Comparison of ENCODE assay signal across 10 cellular contexts in the genomic region with DNA sequence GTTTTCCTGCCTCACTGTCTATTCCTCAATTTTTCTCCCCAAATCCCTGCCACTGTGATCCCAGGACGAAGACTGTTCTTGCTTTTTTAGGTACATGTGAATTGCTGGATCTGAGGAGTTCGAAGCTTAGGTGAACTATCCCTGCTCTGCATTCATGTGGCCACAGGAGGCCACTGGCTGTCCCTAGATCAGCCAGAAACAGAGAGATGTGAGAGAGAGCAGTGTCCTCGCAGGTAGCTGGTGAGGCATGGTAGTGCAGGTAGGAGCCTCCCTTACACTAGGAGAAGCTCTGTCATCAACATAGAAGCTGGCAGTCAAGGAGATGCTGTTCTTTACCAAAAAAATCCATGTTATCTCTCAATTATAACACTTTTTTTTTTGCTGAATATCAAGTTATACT.
DNase-seq lines count a peak whose midpoint lies in the region; ATAC-seq and TF ChIP-seq lines count a peak whose summit lies in the region.
"Had no signal": no experiment of that assay in that cellular context is flagged by ENCODE, and none has a peak within 500 bp of the region (broad histone marks: within the 10 kb centered on the region; RNA-seq: fewer than 3 reads in every experiment).

No MANE protein-coding gene starts in this region.

- WGBS in SK-N-SH (ENCODE audit: low lambda C conversion rate): 93% methylated on average over 3 of the region's 3 CpGs
- no CpG with 5 or more reads among the region's 3 CpGs for WGBS in iPS DF 6.9 (ENCODE audit: insufficient coverage, insufficient read length)

- RAD21 ChIA-PET in HCT116 (lab: Charles Lee; ENCODE audit: low non-redundant PET in 1 of 2, low total read pairs in 2 of 2, uncharacterized antibody in 2 of 2, unreplicated experiment in 2 of 2): no interaction called here

- TF ChIP-seq POLR2A in HCT116 (IDR thresholded peaks at IDR 0.05; ENCODE audit: borderline replicate concordance, extremely low read depth, insufficient read depth, insufficient read length): no peak

- H3K36me3 ChIP-seq in HCT116 (ENCODE audit: control insufficient read depth in 1 of 2, insufficient read depth in 2 of 2, low read length in 2 of 2): peaks cover 12 to 30% of the 10 kb centered on the region in 2 experiments; a peak in 3 of 4 replicates
- H3K36me3 ChIP-seq in SK-N-SH (replicated peaks in 1 of 2; ENCODE audit: control insufficient read depth in 1 of 2, insufficient read depth in 2 of 2, low read length in 1 of 2): peaks cover 76 to 91% of the 10 kb centered on the region in 2 experiments
- no peaks in the 10 kb centered on the region; the same call in 1 of the 2 replicates for H3K36me3 ChIP-seq in iPS DF 6.9 (ENCODE audit: control insufficient read depth, insufficient read depth, low read length)

- H3K27me3 ChIP-seq in HCT116 (ENCODE audit: insufficient read depth, low read length) (no peaks in the 10 kb centered on the region), SK-N-SH (ENCODE audit: insufficient read depth) (no peaks in the 10 kb centered on the region), iPS DF 6.9 (ENCODE audit: control insufficient read depth, insufficient read depth, low read length) (no peaks in the 10 kb centered on the region)

- TF ChIP-seq EP300 in SK-N-SH (IDR thresholded peaks at IDR 0.05; ENCODE audit: borderline replicate concordance in 1 of 2, low read depth in 1 of 2, low read length in 1 of 2): no peak

- no peak overlapping the region for H3K4me2 ChIP-seq in HCT116 (ENCODE audit: low read length)
- H3K4me2 ChIP-seq in SK-N-SH: no peak overlapping the region

- no TSS peak for BruUV-seq in HCT116 (replicated peaks; lab: Mats Ljungman, UMichigan)

- no peaks in the 10 kb centered on the region for H3K79me2 ChIP-seq in HCT116 (ENCODE audit: insufficient read depth, low read length)
- H3K79me2 ChIP-seq in SK-N-SH (ENCODE audit: insufficient read depth): no peaks in the 10 kb centered on the region

- H4K20me1 ChIP-seq in HCT116 (ENCODE audit: insufficient read depth): no peaks in the 10 kb centered on the region
- no peaks in the 10 kb centered on the region for H4K20me1 ChIP-seq in SK-N-SH (ENCODE audit: insufficient read depth)

- H2AFZ ChIP-seq in HCT116 (ENCODE audit: low read depth, low read length, poor library complexity, severe bottlenecking): no peak overlapping the region
- no peak overlapping the region for H2AFZ ChIP-seq in SK-N-SH (ENCODE audit: low read depth)

- H3K4me1 ChIP-seq in HCT116 (ENCODE audit: control insufficient read depth in 1 of 2, insufficient read depth in 2 of 2, low read length in 2 of 2) (no peaks in the 10 kb centered on the region), SK-N-SH (ENCODE audit: control insufficient read depth in 1 of 2, insufficient read depth in 2 of 2, low read depth in 1 of 2, low read length in 1 of 2) (peaks cover 0 to 3% of the 10 kb centered on the region in 2 experiments; a peak in 1 of 4 replicates), iPS DF 6.9 (ENCODE audit: control insufficient read depth, insufficient read depth, low read length) (no peaks in the 10 kb centered on the region)

- H3K9me3 ChIP-seq in HCT116 (ENCODE audit: control insufficient read depth in 1 of 2, insufficient read depth in 1 of 2, low read depth in 1 of 2, low read length in 2 of 2) (no peaks in the 10 kb centered on the region), SK-N-SH (no peaks in the 10 kb centered on the region), iPS DF 6.9 (ENCODE audit: control insufficient read depth, insufficient read depth, low read length) (no peaks in the 10 kb centered on the region)

- peak; percentile 38 to 58 (median 41); a peak in 5 of 6 replicates for TF ChIP-seq CTCF in HCT116 (IDR thresholded peaks at IDR 0.05 in 2 of 3, conservative IDR thresholded peaks at IDR 0.05 in 1 of 3; ENCODE audit: borderline replicate concordance in 1 of 3, insufficient read depth in 1 of 3, low read depth in 2 of 3, low read length in 2 of 3)
- TF ChIP-seq CTCF in SK-N-SH (IDR thresholded peaks at IDR 0.05): peak; percentile 10; the same call in 1 of the 2 replicates

- intact Hi-C loops in HCT116 (cut with micrococcal nuclease): loop anchor here (5.0 to 10.0 kb wide), 4 partner anchors 69 to 1571 kb away; no protein-coding TSS in a partner anchor

- CTCF ChIA-PET in HCT116 (lab: Charles Lee) (interaction anchor here (0.8 to 3.0 kb wide), 11 partner anchors 9 to 1442 kb away, joined by 3 to 42 read pairs (median 5); no protein-coding TSS in a partner anchor), SK-N-SH (lab: Yijun Ruan, JAX) (interaction anchor here (0.6 to 12.0 kb wide), 8 partner anchors 8 to 1660 kb away, joined by 3 to 151 read pairs (median 4); no protein-coding TSS in a partner anchor)

- peaks cover 24% of the 10 kb centered on the region for H3F3A ChIP-seq in SK-N-SH (replicated peaks; ENCODE audit: insufficient read depth)

- ATAC-seq in HCT116: peak; percentile 95
- ATAC-seq in HG02588 (IDR thresholded peaks at IDR 0.05; ENCODE audit: unreplicated experiment): no peak
- no peak for ATAC-seq in HG03457 (IDR thresholded peaks at IDR 0.05; ENCODE audit: unreplicated experiment)

- H3K9me2 ChIP-seq in HCT116 (ENCODE audit: insufficient read depth) (no peaks in the 10 kb centered on the region), SK-N-SH (no peaks in the 10 kb centered on the region)

- H3K9ac ChIP-seq in HCT116 (ENCODE audit: low read length): no peak overlapping the region
- no peak overlapping the region for H3K9ac ChIP-seq in SK-N-SH

- H3K4me3 ChIP-seq in HCT116 (replicated peaks in 1 of 2; ENCODE audit: low read depth in 1 of 2, low read length in 2 of 2) (no peak overlapping the region), SK-N-SH (ENCODE audit: low read depth in 2 of 2, low read length in 1 of 2) (no peak overlapping the region), iPS DF 6.9 (ENCODE audit: low read length) (no peak overlapping the region)
- H3K4me3 ChIP-seq: SK-N-MC had no signal

- TF ChIP-seq RAD21 in HCT116 (IDR thresholded peaks at IDR 0.05; ENCODE audit: low read depth) (peak; percentile 45), SK-N-SH (IDR thresholded peaks at IDR 0.05; ENCODE audit: low read length) (no peak)

- POLR2A ChIA-PET in HCT116 (lab: Charles Lee): no interaction called here
- POLR2A ChIA-PET in SK-N-SH (lab: Yijun Ruan, JAX): no interaction called here

- DNase-seq in ELF-1 (ENCODE audit: low read depth, low spot score): peak; percentile 70
- DNase-seq in HCT116 (ENCODE audit: low read depth, low spot score): peak; percentile 35
- DNase-seq in SK-N-SH: no peak
- DNase-seq in iPS DF 6.9 (ENCODE audit: low read depth, low spot score): peak; percentile 33
- no peak for DNase-seq in foreskin melanocyte
- no peak for DNase-seq in activated CD4-positive, alpha-beta T cell treated with anti-CD3 and anti-CD28 coated beads, Interleukin-2, amount 50 U/mL, for 4 hours

- no peak overlapping the region for H3K27ac ChIP-seq in HCT116 (ENCODE audit: low read depth, low read length)
- no peak overlapping the region for H3K27ac ChIP-seq in SK-N-SH (ENCODE audit: low read depth in 2 of 2, low read length in 1 of 2)
- no peak overlapping the region for H3K27ac ChIP-seq in iPS DF 6.9 (ENCODE audit: low read length)
- H3K27ac ChIP-seq: HL-60, SK-N-MC had no signal

TF ChIP-seq in HCT116, 20 proteins besides CTCF, POLR2A, EP300 and RAD21 (continues in another document):
- TF ChIP-seq, protein P1, sequence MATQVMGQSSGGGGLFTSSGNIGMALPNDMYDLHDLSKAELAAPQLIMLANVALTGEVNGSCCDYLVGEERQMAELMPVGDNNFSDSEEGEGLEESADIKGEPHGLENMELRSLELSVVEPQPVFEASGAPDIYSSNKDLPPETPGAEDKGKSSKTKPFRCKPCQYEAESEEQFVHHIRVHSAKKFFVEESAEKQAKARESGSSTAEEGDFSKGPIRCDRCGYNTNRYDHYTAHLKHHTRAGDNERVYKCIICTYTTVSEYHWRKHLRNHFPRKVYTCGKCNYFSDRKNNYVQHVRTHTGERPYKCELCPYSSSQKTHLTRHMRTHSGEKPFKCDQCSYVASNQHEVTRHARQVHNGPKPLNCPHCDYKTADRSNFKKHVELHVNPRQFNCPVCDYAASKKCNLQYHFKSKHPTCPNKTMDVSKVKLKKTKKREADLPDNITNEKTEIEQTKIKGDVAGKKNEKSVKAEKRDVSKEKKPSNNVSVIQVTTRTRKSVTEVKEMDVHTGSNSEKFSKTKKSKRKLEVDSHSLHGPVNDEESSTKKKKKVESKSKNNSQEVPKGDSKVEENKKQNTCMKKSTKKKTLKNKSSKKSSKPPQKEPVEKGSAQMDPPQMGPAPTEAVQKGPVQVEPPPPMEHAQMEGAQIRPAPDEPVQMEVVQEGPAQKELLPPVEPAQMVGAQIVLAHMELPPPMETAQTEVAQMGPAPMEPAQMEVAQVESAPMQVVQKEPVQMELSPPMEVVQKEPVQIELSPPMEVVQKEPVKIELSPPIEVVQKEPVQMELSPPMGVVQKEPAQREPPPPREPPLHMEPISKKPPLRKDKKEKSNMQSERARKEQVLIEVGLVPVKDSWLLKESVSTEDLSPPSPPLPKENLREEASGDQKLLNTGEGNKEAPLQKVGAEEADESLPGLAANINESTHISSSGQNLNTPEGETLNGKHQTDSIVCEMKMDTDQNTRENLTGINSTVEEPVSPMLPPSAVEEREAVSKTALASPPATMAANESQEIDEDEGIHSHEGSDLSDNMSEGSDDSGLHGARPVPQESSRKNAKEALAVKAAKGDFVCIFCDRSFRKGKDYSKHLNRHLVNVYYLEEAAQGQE (IDR thresholded peaks at IDR 0.05; ENCODE audit: low read depth): no peak

TF ChIP-seq in SK-N-SH, 30 proteins besides CTCF, POLR2A, EP300 and RAD21 (continues in another document):
- TF ChIP-seq, protein P2, sequence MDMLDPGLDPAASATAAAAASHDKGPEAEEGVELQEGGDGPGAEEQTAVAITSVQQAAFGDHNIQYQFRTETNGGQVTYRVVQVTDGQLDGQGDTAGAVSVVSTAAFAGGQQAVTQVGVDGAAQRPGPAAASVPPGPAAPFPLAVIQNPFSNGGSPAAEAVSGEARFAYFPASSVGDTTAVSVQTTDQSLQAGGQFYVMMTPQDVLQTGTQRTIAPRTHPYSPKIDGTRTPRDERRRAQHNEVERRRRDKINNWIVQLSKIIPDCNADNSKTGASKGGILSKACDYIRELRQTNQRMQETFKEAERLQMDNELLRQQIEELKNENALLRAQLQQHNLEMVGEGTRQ (IDR thresholded peaks at IDR 0.05; ENCODE audit: borderline replicate concordance, low read depth, low read length): no peak
- TF ChIP-seq TEAD4 (IDR thresholded peaks at IDR 0.05; ENCODE audit: borderline replicate concordance, insufficient read depth) (no peak), SMC3 (IDR thresholded peaks at IDR 0.05; ENCODE audit: low read depth, low read length) (no peak), JUND (IDR thresholded peaks at IDR 0.05) (no peak)
- TF ChIP-seq, protein P3, sequence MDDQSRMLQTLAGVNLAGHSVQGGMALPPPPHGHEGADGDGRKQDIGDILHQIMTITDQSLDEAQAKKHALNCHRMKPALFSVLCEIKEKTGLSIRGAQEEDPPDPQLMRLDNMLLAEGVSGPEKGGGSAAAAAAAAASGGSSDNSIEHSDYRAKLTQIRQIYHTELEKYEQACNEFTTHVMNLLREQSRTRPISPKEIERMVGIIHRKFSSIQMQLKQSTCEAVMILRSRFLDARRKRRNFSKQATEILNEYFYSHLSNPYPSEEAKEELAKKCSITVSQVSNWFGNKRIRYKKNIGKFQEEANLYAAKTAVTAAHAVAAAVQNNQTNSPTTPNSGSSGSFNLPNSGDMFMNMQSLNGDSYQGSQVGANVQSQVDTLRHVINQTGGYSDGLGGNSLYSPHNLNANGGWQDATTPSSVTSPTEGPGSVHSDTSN (IDR thresholded peaks at IDR 0.05): no peak

Comparison
In these comparisons a context has a peak if more than half of its experiments do, and no peak if none do; other contexts are left out.
1. DNase-seq: peak in ELF-1 (single experiment), HCT116 (single experiment) and iPS DF 6.9 (single experiment); none in SK-N-SH (single experiment), foreskin melanocyte (single experiment) and activated CD4-positive, alpha-beta T cell treated with anti-CD3 and anti-CD28 coated beads, Interleukin-2, amount 50 U/mL, for 4 hours (0 of 2).